Comparison of ENCODE assay signal across 11 cellular contexts in the genomic region with DNA sequence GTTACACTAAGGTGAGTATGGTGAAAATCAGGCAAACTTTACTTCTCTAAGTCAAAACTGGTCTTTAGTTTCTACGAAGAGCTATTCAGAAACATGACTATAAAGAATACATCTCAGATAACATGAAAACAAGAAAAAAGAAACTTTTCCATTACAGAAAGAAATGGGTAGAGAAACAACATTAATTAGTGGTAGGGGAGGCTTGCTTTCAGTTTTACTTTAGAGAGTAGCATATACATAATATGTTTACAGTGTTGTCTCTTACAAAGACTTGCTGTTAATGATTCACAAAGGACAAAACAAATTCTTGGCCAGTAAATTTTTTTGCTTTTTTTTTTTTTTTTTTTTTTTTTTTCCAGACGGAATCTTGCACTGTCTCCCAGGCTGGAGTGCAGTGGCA. TPM values are rescaled to one million over a fixed set of nuclear protein-coding genes. Genes with fewer than 3 reads are reported as not detected.
A peak's percentile ranks its signal among the peaks of the same experiment; 100 is the strongest.
DNase-seq lines count a peak whose midpoint lies in the region; ATAC-seq and TF ChIP-seq lines count a peak whose summit lies in the region.
"Had no signal": no experiment of that assay in that cellular context is flagged by ENCODE, and none has a peak within 500 bp of the region (broad histone marks: within the 10 kb centered on the region; RNA-seq: fewer than 3 reads in every experiment).

No MANE protein-coding gene starts in this region.

- no peak overlapping the region for H3K27ac ChIP-seq in CD4-positive, alpha-beta T cell (ENCODE audit: low read depth, low read length)
- H3K27ac ChIP-seq: breast epithelium had no signal

- H3K27ac Mint-ChIP-seq in CD4-positive, alpha-beta T cell, result peak overlapping the region; percentile 57
- H3K27ac Mint-ChIP-seq in activated CD8-positive, alpha-beta T cell treated with anti-CD3 and anti-CD28 coated beads, Interleukin-2, amount 10 ng/mL, durations not matched to agents 7 days and 5 days, result peak overlapping the region; percentile 78
- H3K27ac Mint-ChIP-seq in mesothelial cell of epicardium, result peak overlapping the region; percentile 19

- peaks cover 84% of the 10 kb centered on the region for H3K36me3 Mint-ChIP-seq in CD4-positive, alpha-beta T cell (ENCODE audit: low read depth)
- H3K36me3 Mint-ChIP-seq in activated CD8-positive, alpha-beta T cell treated with anti-CD3 and anti-CD28 coated beads, Interleukin-2, amount 10 ng/mL, durations not matched to agents 7 days and 5 days (ENCODE audit: low read depth), result peaks cover 64% of the 10 kb centered on the region
- peaks cover 36% of the 10 kb centered on the region for H3K36me3 Mint-ChIP-seq in mesothelial cell of epicardium

- no peaks in the 10 kb centered on the region for H3K9me3 ChIP-seq in CD4-positive, alpha-beta T cell (ENCODE audit: control insufficient read depth, low read length)
- H3K9me3 ChIP-seq: breast epithelium had no signal

- POLR2A ChIA-PET in CD4-positive, alpha-beta T cell (lab: Charles Lee), result interaction anchor here (0.7 to 4.4 kb wide), 3 partner anchors 10 to 1838 kb away, joined by 4 to 16 read pairs (median 6); a partner anchor contains a TSS
- POLR2A ChIA-PET in activated CD8-positive, alpha-beta T cell treated with anti-CD3 and anti-CD28 coated beads, Interleukin-2, amount 10 ng/mL, durations not matched to agents 7 days and 5 days (lab: Charles Lee), result interaction anchor here (0.9 kb wide), 1 partner anchor 58 kb away, joined by 3 read pairs; no protein-coding TSS in a partner anchor

- H3K27me3 Mint-ChIP-seq in CD4-positive, alpha-beta T cell, result no peaks in the 10 kb centered on the region
- H3K27me3 Mint-ChIP-seq in activated CD8-positive, alpha-beta T cell treated with anti-CD3 and anti-CD28 coated beads, Interleukin-2, amount 10 ng/mL, durations not matched to agents 7 days and 5 days (ENCODE audit: low read depth), result no peaks in the 10 kb centered on the region
- no peaks in the 10 kb centered on the region for H3K27me3 Mint-ChIP-seq in mesothelial cell of epicardium (ENCODE audit: low read depth)

- H3K27me3 ChIP-seq in CD4-positive, alpha-beta T cell (ENCODE audit: control insufficient read depth, insufficient read depth, low read length), result no peaks in the 10 kb centered on the region
- H3K27me3 ChIP-seq: breast epithelium had no signal

- peaks cover 11% of the 10 kb centered on the region for H3K4me1 Mint-ChIP-seq in CD4-positive, alpha-beta T cell (ENCODE audit: low read depth)
- H3K4me1 Mint-ChIP-seq in activated CD8-positive, alpha-beta T cell treated with anti-CD3 and anti-CD28 coated beads, Interleukin-2, amount 10 ng/mL, durations not matched to agents 7 days and 5 days (ENCODE audit: low read depth), result peaks cover 8% of the 10 kb centered on the region
- peaks cover 5% of the 10 kb centered on the region for H3K4me1 Mint-ChIP-seq in mesothelial cell of epicardium

- DNase-seq in CD4-positive, alpha-beta T cell, result no peak
- peak; percentile 40 for DNase-seq in GM20000 (ENCODE audit: low spot score)
- DNase-seq in activated CD8-positive, alpha-beta T cell treated with anti-CD3 and anti-CD28 coated beads, Interleukin-2, amount 10 ng/mL, durations not matched to agents 7 days and 5 days, result no peak
- no peak for DNase-seq in mesothelial cell of epicardium (ENCODE audit: low spot score in 2 of 2, unreplicated experiment in 2 of 2)
- DNase-seq in COLO829 (ENCODE audit: low spot score), result no peak
- DNase-seq: left cardiac atrium, NCI-H1417, NCI-H526 had no signal

- intact Hi-C loops in CD4-positive, alpha-beta T cell (cut with DNase I, micrococcal nuclease), result no loop called here

- H3K4me3 Mint-ChIP-seq in CD4-positive, alpha-beta T cell, result no peak overlapping the region
- no peak overlapping the region for H3K4me3 Mint-ChIP-seq in activated CD8-positive, alpha-beta T cell treated with anti-CD3 and anti-CD28 coated beads, Interleukin-2, amount 10 ng/mL, durations not matched to agents 7 days and 5 days
- H3K4me3 Mint-ChIP-seq in mesothelial cell of epicardium, result no peak overlapping the region

- no peaks in the 10 kb centered on the region for H3K9me3 Mint-ChIP-seq in CD4-positive, alpha-beta T cell
- no peaks in the 10 kb centered on the region for H3K9me3 Mint-ChIP-seq in activated CD8-positive, alpha-beta T cell treated with anti-CD3 and anti-CD28 coated beads, Interleukin-2, amount 10 ng/mL, durations not matched to agents 7 days and 5 days (ENCODE audit: insufficient read depth)
- H3K9me3 Mint-ChIP-seq in mesothelial cell of epicardium, result no peaks in the 10 kb centered on the region

- no peak for ATAC-seq in CD4-positive, alpha-beta T cell (ENCODE audit: poor library complexity)
- ATAC-seq in activated CD8-positive, alpha-beta T cell treated with anti-CD3 and anti-CD28 coated beads, Interleukin-2, amount 10 ng/mL, durations not matched to agents 7 days and 5 days, result no peak
- no peak for ATAC-seq in GM21526 (IDR thresholded peaks at IDR 0.05; ENCODE audit: low FRiP score, unreplicated experiment)
- ATAC-seq in GM19463 (IDR thresholded peaks at IDR 0.05; ENCODE audit: unreplicated experiment), result no peak
- ATAC-seq: left cardiac atrium had no signal

- CTCF ChIA-PET in CD4-positive, alpha-beta T cell (lab: Charles Lee), result interaction anchor here (2.7 kb wide), 1 partner anchor 35 kb away, joined by 10 read pairs; a partner anchor contains a TSS
- CTCF ChIA-PET in activated CD8-positive, alpha-beta T cell treated with anti-CD3 and anti-CD28 coated beads, Interleukin-2, amount 10 ng/mL, durations not matched to agents 7 days and 5 days (lab: Charles Lee), result interaction anchor here (0.7 to 6.3 kb wide), 5 partner anchors 9 to 41 kb away, joined by 3 to 33 read pairs (median 3); a partner anchor contains a TSS

- no peak for TF ChIP-seq CTCF in CD4-positive, alpha-beta T cell (IDR thresholded peaks at IDR 0.05)
- TF ChIP-seq CTCF in GM20000 (IDR thresholded peaks at IDR 0.05; ENCODE audit: extremely low read depth, missing control alignments) (no peak), mesothelial cell of epicardium (IDR thresholded peaks at IDR 0.05; ENCODE audit: unreplicated experiment) (no peak)

RNA-seq across cellular contexts. Expression of a gene that starts 34.2 kb away (rescaled TPM):
- total RNA-seq in CD4-positive, alpha-beta T cell, result 10 to 100 TPM; 60.9 to 62.9 TPM
- total RNA-seq in activated CD8-positive, alpha-beta T cell treated with anti-CD3 and anti-CD28 coated beads, Interleukin-2, amount 10 ng/mL, durations not matched to agents 7 days and 5 days, result 10 to 100 TPM; 61.4 to 65.6 TPM
- total RNA-seq in mesothelial cell of epicardium, result 6.7 to 8.0 TPM (median 7.6 TPM) in 3 replicates

RNA-seq across cellular contexts. Expression of a gene that starts 41.5 kb away (rescaled TPM):
- 1 to 10 TPM; 3.6 to 3.9 TPM for total RNA-seq in CD4-positive, alpha-beta T cell
- 10 to 100 TPM; 33.5 to 37.0 TPM for total RNA-seq in activated CD8-positive, alpha-beta T cell treated with anti-CD3 and anti-CD28 coated beads, Interleukin-2, amount 10 ng/mL, durations not matched to agents 7 days and 5 days
- total RNA-seq in mesothelial cell of epicardium, result 9.7 to 11.3 TPM (median 10.6 TPM) in 3 replicates

Comparison
In these comparisons a context has a peak if more than half of its experiments do, and no peak if none do; other contexts are left out.
1. H3K27ac Mint-ChIP-seq: peak in every context shown above with its lines; median percentile 78 in activated CD8-positive, alpha-beta T cell treated with anti-CD3 and anti-CD28 coated beads, Interleukin-2, amount 10 ng/mL, durations not matched to agents 7 days and 5 days; 57 in CD4-positive, alpha-beta T cell; 19 in mesothelial cell of epicardium.